In genomic region chr17:40337351-40337750, GRCh38 we compare ENCODE assay signal across 16 cellular contexts. TPM values are rescaled to one million over a fixed set of nuclear protein-coding genes. Genes with fewer than 3 reads are reported as not detected.
DNase-seq lines count a peak whose midpoint lies in the region; ATAC-seq and TF ChIP-seq lines count a peak whose summit lies in the region.
"Had no signal": no experiment of that assay in that cellular context is flagged by ENCODE, and none has a peak within 500 bp of the region (broad histone marks: within the 10 kb centered on the region; RNA-seq: fewer than 3 reads in every experiment).

No MANE protein-coding gene starts in this region.

- peaks cover 58% of the 10 kb centered on the region for H3K4me1 Mint-ChIP-seq in activated T-cell treated with anti-CD3 and anti-CD28 coated beads, Interleukin-2, amount 50 U/mL, for 72 hours (ENCODE audit: low read depth)
- H3K4me1 Mint-ChIP-seq in T-cell (peaks cover 66 to 74% (median 72%) of the 10 kb centered on the region in 3 donors), immature natural killer cell (peaks cover 51 to 56% of the 10 kb centered on the region in 2 donors)

- peak overlapping the region; percentile 73 for H3K27ac Mint-ChIP-seq in activated T-cell treated with anti-CD3 and anti-CD28 coated beads, Interleukin-2, amount 50 U/mL, for 72 hours
- H3K27ac Mint-ChIP-seq in T-cell (peak overlapping the region; percentile 78 to 82), immature natural killer cell (peak overlapping the region in 5 of 6 donors; percentile 40 to 97 (median 78))

- H3K36me3 Mint-ChIP-seq in activated T-cell treated with anti-CD3 and anti-CD28 coated beads, Interleukin-2, amount 50 U/mL, for 72 hours (ENCODE audit: insufficient read depth in 2 of 2), result peaks cover 3 to 12% of the 10 kb centered on the region in 2 donors
- H3K36me3 Mint-ChIP-seq in T-cell (peaks cover 19% of the 10 kb centered on the region), immature natural killer cell (peaks cover 3 to 4% (median 3%) of the 10 kb centered on the region in 3 donors)

- POLR2A ChIA-PET in T-cell (lab: Charles Lee), result no interaction called here

- CTCF ChIA-PET in T-cell (lab: Charles Lee), result no interaction called here

- no peaks in the 10 kb centered on the region for H3K9me3 Mint-ChIP-seq in activated T-cell treated with anti-CD3 and anti-CD28 coated beads, Interleukin-2, amount 50 U/mL, for 72 hours
- no peaks in the 10 kb centered on the region for H3K9me3 Mint-ChIP-seq in T-cell
- H3K9me3 Mint-ChIP-seq in immature natural killer cell, result no peaks in the 10 kb centered on the region

- no peak for ATAC-seq in activated T-cell treated with anti-CD3 and anti-CD28 coated beads, Interleukin-2, amount 50 U/mL, for 72 hours (replicated peaks in 1 of 2)
- no peak for ATAC-seq in T-cell (replicated peaks in 1 of 4)
- ATAC-seq: left lobe of liver had no signal

- H3K4me3 ChIP-seq in tibial artery, result no peak overlapping the region
- H3K4me3 ChIP-seq: Peyer's patch, smooth muscle cell had no signal

- H3K27ac ChIP-seq in tibial artery, result peak overlapping the region; percentile 12 to 94

- no peaks in the 10 kb centered on the region for H3K36me3 ChIP-seq in tibial artery
- H3K36me3 ChIP-seq: Peyer's patch had no signal

- intact Hi-C loops in tibial artery (cut with DNase I; ENCODE audit: low total_unique reads), result no loop called here

- no peaks in the 10 kb centered on the region for H3K27me3 Mint-ChIP-seq in activated T-cell treated with anti-CD3 and anti-CD28 coated beads, Interleukin-2, amount 50 U/mL, for 72 hours (ENCODE audit: low read depth)
- H3K27me3 Mint-ChIP-seq in T-cell, result no peaks in the 10 kb centered on the region
- peaks cover 4 to 10% (median 7%) of the 10 kb centered on the region in 3 donors for H3K27me3 Mint-ChIP-seq in immature natural killer cell (ENCODE audit: low read depth in 3 of 3)
- H3K27me3 Mint-ChIP-seq: stimulated activated naive B cell treated with anti-CD40 and anti-IgM and Interleukin-4, amounts not matched to agents 10 μg/mL and 1 μg/mL and 100 μg/mL, for 72 hours had no signal

- DNase-seq in activated T-cell treated with anti-CD3 and anti-CD28 coated beads, Interleukin-2, amount 50 U/mL, for 72 hours, result no peak
- no peak for DNase-seq in activated T-cell treated with anti-CD3 and anti-CD28 coated beads, Interleukin-2, amount 50 U/mL, for 1 hour
- DNase-seq in T-cell (no peak), immature natural killer cell (no peak), tibial artery (no peak), amniotic stem cell (lab: John Stamatoyannopoulos, UW) (no peak), DMS53 treated with DMSO at 0.1 percent for 48 hours (lab: John Stamatoyannopoulos, UW; ENCODE audit: unreplicated experiment) (no peak)
- DNase-seq in stimulated activated CD4-positive, alpha-beta T cell treated with anti-CD3 and anti-CD28 coated beads, Interleukin-4, amount 100 ng/mL, for 1 hour, result no peak
- DNase-seq: Calu3; NCI-H1048; NCI-H2081; Peyer's patch; stimulated activated naive B cell treated with anti-CD40 and anti-IgM and Interleukin-4, amounts not matched to agents 10 μg/mL and 1 μg/mL and 100 μg/mL, for 72 hours had no signal

- TF ChIP-seq CTCF in tibial artery (IDR thresholded peaks at IDR 0.05), result no peak

- peak overlapping the region in 1 of 2 donors; percentile 50 for H3K4me3 Mint-ChIP-seq in activated T-cell treated with anti-CD3 and anti-CD28 coated beads, Interleukin-2, amount 50 U/mL, for 72 hours
- no peak overlapping the region for H3K4me3 Mint-ChIP-seq in T-cell
- H3K4me3 Mint-ChIP-seq in immature natural killer cell, result no peak overlapping the region
- H3K4me3 Mint-ChIP-seq: stimulated activated naive B cell treated with anti-CD40 and anti-IgM and Interleukin-4, amounts not matched to agents 10 μg/mL and 1 μg/mL and 100 μg/mL, for 72 hours had no signal

- H3K4me1 ChIP-seq in tibial artery, result peaks cover 8 to 79% (median 65%) of the 10 kb centered on the region in 4 donors

- H3K27me3 ChIP-seq in tibial artery, result no peaks in the 10 kb centered on the region
- H3K27me3 ChIP-seq: Peyer's patch had no signal

- no peaks in the 10 kb centered on the region for H3K9me3 ChIP-seq in tibial artery
- H3K9me3 ChIP-seq: Peyer's patch had no signal

RNA-seq across cellular contexts. Expression of gene GJD3, which starts 27.2 kb away (rescaled TPM):
- total RNA-seq in activated T-cell treated with anti-CD3 and anti-CD28 coated beads, Interleukin-2, amount 50 U/mL, for 72 hours, result not detected
- total RNA-seq in T-cell, result not detected
- polyA plus RNA-seq in immature natural killer cell, result under 1 TPM in 2 of 3 donors, not detected in 1; 0.40 to 0.68 TPM
- total RNA-seq: smooth muscle cell, urinary bladder had no signal

RNA-seq across cellular contexts. Expression of gene RARA, which starts 28.4 kb away (rescaled TPM):
- 10 to 100 TPM; 33.4 to 45.2 TPM for total RNA-seq in activated T-cell treated with anti-CD3 and anti-CD28 coated beads, Interleukin-2, amount 50 U/mL, for 72 hours
- 10 to 100 TPM; 46.8 to 90.7 (median 69.1) TPM for total RNA-seq in T-cell
- polyA plus RNA-seq in immature natural killer cell, result 10 to 100 TPM in 1 of 3 donors, 1 to 10 TPM in 2; 4.6 to 12.1 (median 4.6) TPM

RNA-seq across cellular contexts. Expression of gene CDC6, which starts 49.7 kb away (rescaled TPM):
- 10 to 100 TPM; 86.2 to 92.6 TPM for total RNA-seq in activated T-cell treated with anti-CD3 and anti-CD28 coated beads, Interleukin-2, amount 50 U/mL, for 72 hours
- total RNA-seq in T-cell, result 1 to 10 TPM; 1.3 to 3.2 (median 2.1) TPM
- polyA plus RNA-seq in immature natural killer cell, result 1 to 10 TPM in 2 of 3 donors, under 1 TPM in 1; 0.81 to 1.8 (median 1.5) TPM

Comparison
In these comparisons a context has a peak if more than half of its experiments do, and no peak if none do; other contexts are left out.
1. RNA of gene CDC6, which starts 49.7 kb away (total RNA-seq): 86.2 to 92.6 TPM in activated T-cell treated with anti-CD3 and anti-CD28 coated beads, Interleukin-2, amount 50 U/mL, for 72 hours; 1.3 to 3.2 TPM in T-cell; every median in the first group is over 10 times any median in the second.
2. Peak in every context shown above with its lines, with median percentiles within 50 percentile points of each other: H3K27ac Mint-ChIP-seq.